1 cellular context compared by ENCODE assay signal in genomic region chr10:95467642-95468041, GRCh38.
TF ChIP-seq lines count a peak whose summit lies in the region.

No MANE protein-coding gene starts in this region.

TF ChIP-seq in HepG2, 621 proteins besides CTCF, POLR2A, EP300 and RAD21:
- TF ChIP-seq, protein P1, sequence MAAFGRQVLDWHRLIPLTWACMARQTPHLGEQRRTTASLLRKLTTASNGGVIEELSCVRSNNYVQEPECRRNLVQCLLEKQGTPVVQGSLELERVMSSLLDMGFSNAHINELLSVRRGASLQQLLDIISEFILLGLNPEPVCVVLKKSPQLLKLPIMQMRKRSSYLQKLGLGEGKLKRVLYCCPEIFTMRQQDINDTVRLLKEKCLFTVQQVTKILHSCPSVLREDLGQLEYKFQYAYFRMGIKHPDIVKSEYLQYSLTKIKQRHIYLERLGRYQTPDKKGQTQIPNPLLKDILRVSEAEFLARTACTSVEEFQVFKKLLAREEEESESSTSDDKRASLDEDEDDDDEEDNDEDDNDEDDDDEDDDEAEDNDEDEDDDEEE (CRISPR knock-in tag; IDR thresholded peaks at IDR 0.05): 0 out of 2 replicates have a peak, but pooled peaks have one; percentile 1
- TF ChIP-seq, protein P2, sequence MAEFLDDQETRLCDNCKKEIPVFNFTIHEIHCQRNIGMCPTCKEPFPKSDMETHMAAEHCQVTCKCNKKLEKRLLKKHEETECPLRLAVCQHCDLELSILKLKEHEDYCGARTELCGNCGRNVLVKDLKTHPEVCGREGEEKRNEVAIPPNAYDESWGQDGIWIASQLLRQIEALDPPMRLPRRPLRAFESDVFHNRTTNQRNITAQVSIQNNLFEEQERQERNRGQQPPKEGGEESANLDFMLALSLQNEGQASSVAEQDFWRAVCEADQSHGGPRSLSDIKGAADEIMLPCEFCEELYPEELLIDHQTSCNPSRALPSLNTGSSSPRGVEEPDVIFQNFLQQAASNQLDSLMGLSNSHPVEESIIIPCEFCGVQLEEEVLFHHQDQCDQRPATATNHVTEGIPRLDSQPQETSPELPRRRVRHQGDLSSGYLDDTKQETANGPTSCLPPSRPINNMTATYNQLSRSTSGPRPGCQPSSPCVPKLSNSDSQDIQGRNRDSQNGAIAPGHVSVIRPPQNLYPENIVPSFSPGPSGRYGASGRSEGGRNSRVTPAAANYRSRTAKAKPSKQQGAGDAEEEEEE (CRISPR knock-in tag; IDR thresholded peaks at IDR 0.05; ENCODE audit: borderline replicate concordance): 0 out of 2 replicates have a peak, but pooled peaks have one; percentile 22
- TF ChIP-seq, protein P3, sequence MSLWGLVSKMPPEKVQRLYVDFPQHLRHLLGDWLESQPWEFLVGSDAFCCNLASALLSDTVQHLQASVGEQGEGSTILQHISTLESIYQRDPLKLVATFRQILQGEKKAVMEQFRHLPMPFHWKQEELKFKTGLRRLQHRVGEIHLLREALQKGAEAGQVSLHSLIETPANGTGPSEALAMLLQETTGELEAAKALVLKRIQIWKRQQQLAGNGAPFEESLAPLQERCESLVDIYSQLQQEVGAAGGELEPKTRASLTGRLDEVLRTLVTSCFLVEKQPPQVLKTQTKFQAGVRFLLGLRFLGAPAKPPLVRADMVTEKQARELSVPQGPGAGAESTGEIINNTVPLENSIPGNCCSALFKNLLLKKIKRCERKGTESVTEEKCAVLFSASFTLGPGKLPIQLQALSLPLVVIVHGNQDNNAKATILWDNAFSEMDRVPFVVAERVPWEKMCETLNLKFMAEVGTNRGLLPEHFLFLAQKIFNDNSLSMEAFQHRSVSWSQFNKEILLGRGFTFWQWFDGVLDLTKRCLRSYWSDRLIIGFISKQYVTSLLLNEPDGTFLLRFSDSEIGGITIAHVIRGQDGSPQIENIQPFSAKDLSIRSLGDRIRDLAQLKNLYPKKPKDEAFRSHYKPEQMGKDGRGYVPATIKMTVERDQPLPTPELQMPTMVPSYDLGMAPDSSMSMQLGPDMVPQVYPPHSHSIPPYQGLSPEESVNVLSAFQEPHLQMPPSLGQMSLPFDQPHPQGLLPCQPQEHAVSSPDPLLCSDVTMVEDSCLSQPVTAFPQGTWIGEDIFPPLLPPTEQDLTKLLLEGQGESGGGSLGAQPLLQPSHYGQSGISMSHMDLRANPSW (CRISPR knock-in tag; IDR thresholded peaks at IDR 0.05; ENCODE audit: borderline replicate concordance): 0 out of 2 replicates have a peak, but pooled peaks have one; percentile 5
